8 cellular contexts compared by ENCODE assay signal in genomic region chr4:4289055-4289454, GRCh38. TPM values are rescaled to one million over a fixed set of nuclear protein-coding genes. Genes with fewer than 3 reads are reported as not detected.
DNase-seq lines count a peak whose midpoint lies in the region; ATAC-seq and TF ChIP-seq lines count a peak whose summit lies in the region.

No MANE protein-coding gene starts in this region.

- H3K36me3 Mint-ChIP-seq in glutamatergic neuron (ENCODE audit: unreplicated experiment), result no peaks in the 10 kb centered on the region

- H3K4me1 Mint-ChIP-seq in glutamatergic neuron (ENCODE audit: low read depth, unreplicated experiment), result peaks cover 5% of the 10 kb centered on the region

- no peak overlapping the region for H3K27ac Mint-ChIP-seq in glutamatergic neuron (ENCODE audit: unreplicated experiment)

- H3K4me3 Mint-ChIP-seq in glutamatergic neuron (ENCODE audit: unreplicated experiment), result peak overlapping the region; percentile 94

- no peaks in the 10 kb centered on the region for H3K27me3 Mint-ChIP-seq in glutamatergic neuron (ENCODE audit: unreplicated experiment)

- H3K27ac ChIP-seq in WERI-Rb-1 (no peak overlapping the region), skeletal muscle tissue (ENCODE audit: low read depth, low read length) (no peak overlapping the region)

- TF ChIP-seq CTCF in WERI-Rb-1 (IDR thresholded peaks at IDR 0.05; ENCODE audit: low read depth, low read length) (no peak), glutamatergic neuron (IDR thresholded peaks at IDR 0.05; ENCODE audit: partially characterized antibody, unreplicated experiment) (no peak)

- no peaks in the 10 kb centered on the region for H3K27me3 ChIP-seq in HAP-1 (ENCODE audit: low read depth)
- H3K27me3 ChIP-seq in WERI-Rb-1 (ENCODE audit: insufficient read depth, low read depth, severe bottlenecking), result no peaks in the 10 kb centered on the region
- H3K27me3 ChIP-seq in skeletal muscle tissue (ENCODE audit: control insufficient read depth in 3 of 3, insufficient read depth in 3 of 3, low read length in 3 of 3), result no peaks in the 10 kb centered on the region

- H3K9ac ChIP-seq in skeletal muscle tissue (ENCODE audit: low read depth in 1 of 3, low read length in 3 of 3), result peak overlapping the region; percentile 85 to 91 (median 90)

- peaks cover 15% of the 10 kb centered on the region for H3K4me1 ChIP-seq in HAP-1
- peaks cover 37 to 63% (median 63%) of the 10 kb centered on the region in 3 donors for H3K4me1 ChIP-seq in skeletal muscle tissue (ENCODE audit: control insufficient read depth in 3 of 3, insufficient read depth in 3 of 3, low read length in 3 of 3)

- in situ Hi-C loops in HAP-1 (cut with MboI; ENCODE audit: low sequenced_read_pairs), result no loop called here

- H3K9me3 Mint-ChIP-seq in glutamatergic neuron (ENCODE audit: unreplicated experiment), result peaks cover 4% of the 10 kb centered on the region

- ATAC-seq in HG02759 (IDR thresholded peaks at IDR 0.05; ENCODE audit: unreplicated experiment), result no peak

- no peak for DNase-seq in HAP-1 (ENCODE audit: low spot score in 2 of 2)
- no peak for DNase-seq in WERI-Rb-1
- DNase-seq in glutamatergic neuron, result no peak
- DNase-seq in activated CD4-positive, CD25-positive, alpha-beta regulatory T cell treated with anti-CD3 and anti-CD28 coated beads, Interleukin-2, amount 50 U/mL, for 72 hours, result no peak
- DNase-seq in NCI-H748 (lab: John Stamatoyannopoulos, UW; ENCODE audit: unreplicated experiment), result no peak
- DNase-seq in NCI-H2081 treated with DMSO at 0.1 percent for 48 hours (lab: John Stamatoyannopoulos, UW), result no peak

- H3K36me3 ChIP-seq in HAP-1 (replicated peaks) (peaks cover 34% of the 10 kb centered on the region), WERI-Rb-1 (peaks cover 25% of the 10 kb centered on the region), skeletal muscle tissue (ENCODE audit: control insufficient read depth in 3 of 3, insufficient read depth in 3 of 3, low read length in 3 of 3) (peaks cover 4 to 16% (median 13%) of the 10 kb centered on the region in 3 donors)

- H3K9me3 ChIP-seq in HAP-1 (no peaks in the 10 kb centered on the region), WERI-Rb-1 (ENCODE audit: severe bottlenecking) (peaks cover 5% of the 10 kb centered on the region), skeletal muscle tissue (ENCODE audit: control insufficient read depth in 3 of 3, low read length in 3 of 3) (no peaks in the 10 kb centered on the region)

- peak overlapping the region; percentile 94 for H3K4me3 ChIP-seq in HAP-1
- H3K4me3 ChIP-seq in WERI-Rb-1 (ENCODE audit: low read depth, low read length), result peak overlapping the region; percentile 93
- peak overlapping the region; percentile 91 to 95 (median 93) for H3K4me3 ChIP-seq in skeletal muscle tissue (ENCODE audit: low read length in 3 of 3)

RNA-seq across cellular contexts. Expression of gene LYAR, which starts 0.9 kb away (rescaled TPM):
- total RNA-seq in glutamatergic neuron (ENCODE audit: unreplicated experiment) (7.4 TPM), skeletal muscle tissue (7.3 TPM)

RNA-seq across cellular contexts. Expression of gene ZBTB49, which starts 1.0 kb away (rescaled TPM):
- total RNA-seq in glutamatergic neuron (ENCODE audit: unreplicated experiment) (4.8 TPM), skeletal muscle tissue (4.2 TPM)

RNA-seq across cellular contexts. Expression of gene TMEM128, which starts 41.0 kb away (rescaled TPM):
- total RNA-seq in glutamatergic neuron (ENCODE audit: unreplicated experiment) (19.3 TPM), skeletal muscle tissue (27.1 TPM)
